In the genomic region with DNA sequence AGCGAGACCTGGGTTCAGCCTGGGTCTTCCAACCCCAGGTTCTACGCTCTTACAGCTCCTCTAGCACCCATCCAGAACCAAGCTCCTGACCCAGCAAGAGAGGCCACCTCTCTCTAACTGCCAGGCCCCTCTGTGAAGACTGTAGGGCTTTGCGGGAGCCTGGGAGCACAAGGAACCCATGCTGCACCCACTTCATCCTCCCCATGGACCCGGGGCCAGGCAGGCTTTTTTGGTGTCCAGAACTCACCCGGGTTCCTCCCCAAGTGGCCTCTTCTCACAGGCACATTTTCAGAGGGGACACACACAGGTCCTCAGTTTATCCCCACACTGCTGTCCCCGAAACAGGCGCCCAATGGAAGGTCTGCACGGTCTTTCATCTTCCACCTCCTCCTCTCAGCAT, we compare ENCODE assay signal across 28 cellular contexts.
"Had no signal": no experiment of that assay in that cellular context is flagged by ENCODE, and none has a peak within 500 bp of the region (broad histone marks: within the 10 kb centered on the region; RNA-seq: fewer than 3 reads in every experiment).

No MANE protein-coding gene starts in this region.

- H3K36me3 ChIP-seq: brain microvascular endothelial cell had no signal

- H3K27ac Mint-ChIP-seq: activated CD4-positive, alpha-beta memory T cell treated with anti-CD3 and anti-CD28 coated beads for 36 hours; activated CD4-positive, alpha-beta T cell treated with anti-CD3 and anti-CD28 coated beads for 36 hours; activated CD4-positive, alpha-beta T cell treated with anti-CD3 and anti-CD28 coated beads, Interleukin-2, amount 10 ng/mL, durations not matched to agents 24 days and 14 days; activated CD8-positive, alpha-beta memory T cell treated with anti-CD3 and anti-CD28 coated beads, Interleukin-2, amount 10 ng/mL, durations not matched to agents 7 days and 5 days; activated CD8-positive, alpha-beta T cell treated with anti-CD3 and anti-CD28 coated beads, Interleukin-2, amount 10 ng/mL, durations not matched to agents 7 days and 5 days; activated naive CD4-positive, alpha-beta T cell treated with anti-CD3 and anti-CD28 coated beads, Interleukin-2, amount 10 ng/mL, durations not matched to agents 7 days and 5 days; activated naive CD4-positive, alpha-beta T cell treated with anti-CD3 and anti-CD28 coated beads, Interleukin-2, amount 50 U/mL, for 72 hours; activated naive CD8-positive, alpha-beta T cell treated with anti-CD3 and anti-CD28 coated beads, Interleukin-2, amount 10 ng/mL, durations not matched to agents 7 days and 5 days; activated T-helper 1 cell treated with anti-CD3 and anti-CD28 coated beads, Interleukin-12 subunit alpha, Interleukin-12 subunit beta, Interleukin-2, Interleukin-4 antibody, amounts not matched to agents 30 ng/mL and 10 ng/mL and 1 ng/mL, durations not matched to agents 14 hours and 24 hours and 36 hours; effector memory CD8-positive, alpha-beta T cell; T-helper 17 cell; T-helper 2 cell treated with Interferon-gamma antibody and Interleukin-4, amounts not matched to agents 5 μg/mL and 100 μg/mL, for 36 hours had no signal

- H3K36me3 Mint-ChIP-seq: activated CD4-positive, alpha-beta memory T cell treated with anti-CD3 and anti-CD28 coated beads for 36 hours; activated CD8-positive, alpha-beta memory T cell treated with anti-CD3 and anti-CD28 coated beads, Interleukin-2, amount 10 ng/mL, durations not matched to agents 7 days and 5 days; activated naive CD4-positive, alpha-beta T cell treated with anti-CD3 and anti-CD28 coated beads, Interleukin-2, amount 10 ng/mL, durations not matched to agents 7 days and 5 days; activated naive CD4-positive, alpha-beta T cell treated with anti-CD3 and anti-CD28 coated beads, Interleukin-2, amount 50 U/mL, for 72 hours; activated naive CD8-positive, alpha-beta T cell treated with anti-CD3 and anti-CD28 coated beads, Interleukin-2, amount 10 ng/mL, durations not matched to agents 7 days and 5 days had no signal

- ATAC-seq: activated CD4-positive, alpha-beta T cell treated with anti-CD3 and anti-CD28 coated beads for 36 hours; activated CD8-positive, alpha-beta memory T cell treated with anti-CD3 and anti-CD28 coated beads, Interleukin-2, amount 10 ng/mL, durations not matched to agents 7 days and 5 days; activated CD8-positive, alpha-beta T cell treated with anti-CD3 and anti-CD28 coated beads, Interleukin-2, amount 10 ng/mL, durations not matched to agents 7 days and 5 days; activated naive CD4-positive, alpha-beta T cell treated with anti-CD3 and anti-CD28 coated beads, Interleukin-2, amount 50 U/mL, for 72 hours; effector memory CD8-positive, alpha-beta T cell; T-helper 17 cell had no signal

- H3K27me3 Mint-ChIP-seq: activated CD4-positive, alpha-beta memory T cell treated with anti-CD3 and anti-CD28 coated beads for 36 hours; activated CD4-positive, alpha-beta T cell treated with anti-CD3 and anti-CD28 coated beads for 36 hours had no signal

- H3K27me3 ChIP-seq: brain microvascular endothelial cell had no signal

- H3K4me3 Mint-ChIP-seq: activated CD4-positive, alpha-beta memory T cell treated with anti-CD3 and anti-CD28 coated beads for 36 hours; activated CD4-positive, alpha-beta T cell treated with anti-CD3 and anti-CD28 coated beads for 36 hours; activated CD4-positive, alpha-beta T cell treated with anti-CD3 and anti-CD28 coated beads, Interleukin-2, amount 10 ng/mL, durations not matched to agents 24 days and 14 days; activated CD8-positive, alpha-beta memory T cell treated with anti-CD3 and anti-CD28 coated beads, Interleukin-2, amount 10 ng/mL, durations not matched to agents 7 days and 5 days; activated CD8-positive, alpha-beta T cell treated with anti-CD3 and anti-CD28 coated beads, Interleukin-2, amount 10 ng/mL, durations not matched to agents 7 days and 5 days; activated naive CD4-positive, alpha-beta T cell treated with anti-CD3 and anti-CD28 coated beads, Interleukin-2, amount 10 ng/mL, durations not matched to agents 7 days and 5 days; activated naive CD8-positive, alpha-beta T cell treated with anti-CD3 and anti-CD28 coated beads, Interleukin-2, amount 10 ng/mL, durations not matched to agents 7 days and 5 days; activated T-helper 1 cell treated with anti-CD3 and anti-CD28 coated beads, Interleukin-12 subunit alpha, Interleukin-12 subunit beta, Interleukin-2, Interleukin-4 antibody, amounts not matched to agents 30 ng/mL and 10 ng/mL and 1 ng/mL, durations not matched to agents 14 hours and 24 hours and 36 hours; central memory CD8-positive, alpha-beta T cell; effector memory CD8-positive, alpha-beta T cell; T-helper 17 cell; T-helper 2 cell treated with Interferon-gamma antibody and Interleukin-4, amounts not matched to agents 5 μg/mL and 100 μg/mL, for 36 hours had no signal

- H3K9me3 Mint-ChIP-seq: activated CD4-positive, alpha-beta memory T cell treated with anti-CD3 and anti-CD28 coated beads for 36 hours; activated CD4-positive, alpha-beta T cell treated with anti-CD3 and anti-CD28 coated beads, Interleukin-2, amount 10 ng/mL, durations not matched to agents 24 days and 14 days; activated naive CD4-positive, alpha-beta T cell treated with anti-CD3 and anti-CD28 coated beads, Interleukin-2, amount 10 ng/mL, durations not matched to agents 7 days and 5 days; activated naive CD4-positive, alpha-beta T cell treated with anti-CD3 and anti-CD28 coated beads, Interleukin-2, amount 50 U/mL, for 72 hours; activated naive CD8-positive, alpha-beta T cell treated with anti-CD3 and anti-CD28 coated beads, Interleukin-2, amount 10 ng/mL, durations not matched to agents 7 days and 5 days; activated T-helper 1 cell treated with anti-CD3 and anti-CD28 coated beads, Interleukin-12 subunit alpha, Interleukin-12 subunit beta, Interleukin-2, Interleukin-4 antibody, amounts not matched to agents 30 ng/mL and 10 ng/mL and 1 ng/mL, durations not matched to agents 14 hours and 24 hours and 36 hours; central memory CD8-positive, alpha-beta T cell; effector memory CD8-positive, alpha-beta T cell; T-helper 2 cell treated with Interferon-gamma antibody and Interleukin-4, amounts not matched to agents 5 μg/mL and 100 μg/mL, for 36 hours had no signal

- DNase-seq: activated CD4-positive, alpha-beta memory T cell treated with anti-CD3 and anti-CD28 coated beads for 36 hours; activated CD4-positive, alpha-beta T cell treated with anti-CD3 and anti-CD28 coated beads for 36 hours; activated CD4-positive, alpha-beta T cell treated with anti-CD3 and anti-CD28 coated beads, Interleukin-2, amount 10 ng/mL, durations not matched to agents 24 days and 14 days; activated CD4-positive, CD25-positive, alpha-beta regulatory T cell; activated CD4-positive, CD25-positive, alpha-beta regulatory T cell treated with anti-CD3 and anti-CD28 coated beads, Interleukin-2, amount 50 U/mL, for 72 hours; activated CD8-positive, alpha-beta memory T cell treated with anti-CD3 and anti-CD28 coated beads, Interleukin-2, amount 10 ng/mL, durations not matched to agents 7 days and 5 days; activated CD8-positive, alpha-beta memory T cell treated with anti-CD3 and anti-CD28 coated beads, Interleukin-2, amount 50 U/mL, for 4 hours; activated CD8-positive, alpha-beta T cell treated with anti-CD3 and anti-CD28 coated beads, Interleukin-2, amount 10 ng/mL, durations not matched to agents 7 days and 5 days; activated gamma-delta T cell; activated naive CD4-positive, alpha-beta T cell; activated naive CD4-positive, alpha-beta T cell treated with anti-CD3 and anti-CD28 coated beads, Interleukin-2, amount 10 ng/mL, durations not matched to agents 7 days and 5 days; activated naive CD8-positive, alpha-beta T cell treated with anti-CD3 and anti-CD28 coated beads, Interleukin-2, amount 10 ng/mL, durations not matched to agents 7 days and 5 days; activated T-cell treated with anti-CD3 and anti-CD28 coated beads, Interleukin-2, amount 50 U/mL, for 1 hour; activated T-cell treated with anti-CD3 and anti-CD28 coated beads, Interleukin-2, amount 50 U/mL, for 48 hours; brain microvascular endothelial cell; cortex of kidney; dermis blood vessel endothelial cell; effector CD4-positive, alpha-beta T cell; effector memory CD8-positive, alpha-beta T cell; foreskin fibroblast; T-helper 1 cell; T-helper 17 cell; T1000 had no signal

- H3K4me1 Mint-ChIP-seq: activated CD4-positive, alpha-beta T cell treated with anti-CD3 and anti-CD28 coated beads for 36 hours; activated CD4-positive, alpha-beta T cell treated with anti-CD3 and anti-CD28 coated beads, Interleukin-2, amount 10 ng/mL, durations not matched to agents 24 days and 14 days; activated CD8-positive, alpha-beta memory T cell treated with anti-CD3 and anti-CD28 coated beads, Interleukin-2, amount 10 ng/mL, durations not matched to agents 7 days and 5 days; activated naive CD4-positive, alpha-beta T cell treated with anti-CD3 and anti-CD28 coated beads, Interleukin-2, amount 10 ng/mL, durations not matched to agents 7 days and 5 days; central memory CD8-positive, alpha-beta T cell had no signal

- H3K27ac ChIP-seq: brain microvascular endothelial cell, epithelial cell of prostate had no signal
